ENCODE assay signal across 8 cellular contexts in the genomic region with DNA sequence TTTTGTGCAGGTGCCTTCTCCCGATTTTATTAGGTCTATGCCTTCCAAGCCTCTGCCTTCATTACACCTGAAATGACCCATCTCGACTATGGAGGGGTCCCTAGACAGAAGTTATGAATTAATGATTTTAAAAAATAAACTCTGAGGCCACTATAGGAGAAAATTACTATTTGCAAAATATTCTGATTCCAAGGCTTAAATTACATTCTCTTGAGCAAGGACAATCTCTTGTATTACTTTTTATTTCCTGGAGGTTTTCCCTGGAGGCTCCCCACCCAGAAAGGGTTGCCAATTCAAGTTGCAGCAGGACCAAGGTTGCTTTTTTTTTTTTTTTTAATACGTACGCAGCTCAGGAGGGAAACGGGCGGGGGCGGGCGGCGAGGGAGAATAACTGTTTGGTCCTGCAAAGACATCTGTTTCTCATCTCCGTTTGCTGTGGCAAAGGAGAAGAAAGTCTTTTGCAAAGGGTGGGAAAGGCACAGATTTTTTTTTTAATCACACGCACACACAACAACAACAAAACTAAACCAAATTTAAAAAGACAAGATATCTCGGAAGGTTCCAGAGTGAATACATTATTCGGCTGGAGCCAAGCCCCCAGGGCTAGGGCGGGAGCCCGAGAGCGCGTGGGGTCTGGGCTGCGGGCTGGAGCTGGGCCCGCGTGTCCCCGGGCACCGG. TPM values are rescaled to one million over a fixed set of nuclear protein-coding genes. Genes with fewer than 3 reads are reported as not detected.
A peak's percentile ranks its signal among the peaks of the same experiment; 100 is the strongest.
DNase-seq lines count a peak whose midpoint lies in the region; ATAC-seq, FAIRE-seq and TF ChIP-seq lines count a peak whose summit lies in the region.

No MANE protein-coding gene starts in this region.

- H3K4me2 ChIP-seq in endothelial cell of umbilical vein (ENCODE audit: insufficient read depth, low read length) (peak overlapping the region; percentile 54), HepG2 (ENCODE audit: low read depth, low read length) (no peak overlapping the region)

- in situ Hi-C loops in HepG2 (cut with HindIII; ENCODE audit: extremely low pct_ligation_motif_present, low pct_unique_long_range_greater_than_20kb), result no loop called here

- no peak for DNase-seq in CD4-positive, CD25-positive, alpha-beta regulatory T cell
- DNase-seq in NCI-H2227 treated with DMSO at 0.1 percent for 48 hours (lab: John Stamatoyannopoulos, UW) (peak; percentile 69), endothelial cell of umbilical vein (ENCODE audit: low read depth, low spot score) (no peak), neural crest cell (ENCODE audit: low read depth, low spot score) (no peak), HepG2 (ENCODE audit: low spot score) (no peak), cerebellum (ENCODE audit: low spot score) (no peak)

- FAIRE-seq in endothelial cell of umbilical vein (lab: Jason Lieb, UNC), result peak; percentile 69
- no peak for FAIRE-seq in HepG2 (lab: Jason Lieb, UNC)

- H3K79me2 ChIP-seq in endothelial cell of umbilical vein (ENCODE audit: control insufficient read depth, insufficient read depth, low read length), result no peaks in the 10 kb centered on the region
- H3K79me2 ChIP-seq in HepG2 (ENCODE audit: insufficient read depth, low read length), result no peaks in the 10 kb centered on the region

- no peak overlapping the region for H2AFZ ChIP-seq in endothelial cell of umbilical vein (ENCODE audit: low read depth, low read length)
- no peak overlapping the region for H2AFZ ChIP-seq in HepG2 (ENCODE audit: low read length)

- TF ChIP-seq EP300 in HepG2 (IDR thresholded peaks at IDR 0.05; ENCODE audit: low read depth in 2 of 2, low read length in 2 of 2) (no peak), HepG2 (CRISPR knock-in tag; IDR thresholded peaks at IDR 0.05; ENCODE audit: borderline replicate concordance) (no peak)

- no peaks in the 10 kb centered on the region for H3K36me3 ChIP-seq in CD4-positive, CD25-positive, alpha-beta regulatory T cell (ENCODE audit: control insufficient read depth, insufficient read depth, low read length)
- no peaks in the 10 kb centered on the region for H3K36me3 ChIP-seq in endothelial cell of umbilical vein (ENCODE audit: control insufficient read depth in 2 of 2, extremely low read depth in 1 of 2, insufficient read depth in 2 of 2, low read length in 2 of 2)
- no peaks in the 10 kb centered on the region for H3K36me3 ChIP-seq in HepG2 (replicated peaks in 1 of 2; ENCODE audit: control insufficient read depth in 1 of 2, insufficient read depth in 2 of 2, low read length in 2 of 2)

- POLR2A ChIA-PET in endothelial cell of umbilical vein (lab: Charles Lee) (interaction anchor here (0.6 kb wide), 1 partner anchor 21 kb away, joined by 3 read pairs; no protein-coding TSS in a partner anchor), HepG2 (lab: Yijun Ruan, JAX) (no interaction called here)

- H4K20me1 ChIP-seq in endothelial cell of umbilical vein (replicated peaks; ENCODE audit: control insufficient read depth, extremely low read depth, insufficient read depth, low read length) (no peaks in the 10 kb centered on the region), HepG2 (ENCODE audit: insufficient read depth, low read length) (no peaks in the 10 kb centered on the region)

- TF ChIP-seq CTCF in endothelial cell of umbilical vein (IDR thresholded peaks at IDR 0.05; ENCODE audit: extremely low read depth in 1 of 2, insufficient read depth in 1 of 2, low read depth in 1 of 2, low read length in 2 of 2) (no peak), neural crest cell (conservative IDR thresholded peaks at IDR 0.05) (no peak), HepG2 (CRISPR knock-in tag; IDR thresholded peaks at IDR 0.05) (no peak)

- H3K4me3 ChIP-seq in CD4-positive, CD25-positive, alpha-beta regulatory T cell (ENCODE audit: low read depth, low read length), result no peak overlapping the region
- H3K4me3 ChIP-seq in endothelial cell of umbilical vein (replicated peaks in 1 of 3; ENCODE audit: insufficient read depth in 1 of 3, low read depth in 1 of 3, low read length in 3 of 3) (peak overlapping the region in 2 of 3 experiments; percentile 51 to 66), HepG2 (replicated peaks in 1 of 3; ENCODE audit: insufficient read depth in 1 of 3, low read depth in 2 of 3, low read length in 3 of 3) (no peak overlapping the region)

- H3K9me3 ChIP-seq in CD4-positive, CD25-positive, alpha-beta regulatory T cell (ENCODE audit: control insufficient read depth in 2 of 2, low read length in 2 of 2), result no peaks in the 10 kb centered on the region
- H3K9me3 ChIP-seq in endothelial cell of umbilical vein (replicated peaks; ENCODE audit: control insufficient read depth, insufficient read depth, low read length), result no peaks in the 10 kb centered on the region
- no peaks in the 10 kb centered on the region for H3K9me3 ChIP-seq in HepG2 (ENCODE audit: low read length)

- no peak overlapping the region for H3K27ac ChIP-seq in CD4-positive, CD25-positive, alpha-beta regulatory T cell (ENCODE audit: insufficient read depth, low read length, poor library complexity, severe bottlenecking)
- no peak overlapping the region for H3K27ac ChIP-seq in endothelial cell of umbilical vein (ENCODE audit: insufficient read depth, low read depth, low read length)
- no peak overlapping the region for H3K27ac ChIP-seq in HepG2 (ENCODE audit: extremely low read length, insufficient read depth, low read length)

- ATAC-seq in CD4-positive, CD25-positive, alpha-beta regulatory T cell (ENCODE audit: low read depth in 2 of 2), result no peak
- ATAC-seq in GM21526 (IDR thresholded peaks at IDR 0.05; ENCODE audit: low FRiP score, unreplicated experiment) (no peak), HepG2 (no peak), HG03139 (IDR thresholded peaks at IDR 0.05; ENCODE audit: unreplicated experiment) (no peak)

- dilution Hi-C loops in endothelial cell of umbilical vein (cut with MboI; ENCODE audit: extremely low pct_ligation_motif_present, low sequenced_read_pairs), result no loop called here

- TF ChIP-seq RAD21 in HepG2 (CRISPR knock-in tag; IDR thresholded peaks at IDR 0.05), result no peak

- H3K27me3 Mint-ChIP-seq in CD4-positive, CD25-positive, alpha-beta regulatory T cell, result peaks cover 41% of the 10 kb centered on the region
- H3K27me3 Mint-ChIP-seq in neural crest cell (ENCODE audit: low read depth), result peaks cover 58% of the 10 kb centered on the region

- BruUV-seq in endothelial cell of umbilical vein (replicated peaks; lab: Mats Ljungman, UMichigan) (no TSS peak), HepG2 (replicated peaks; lab: Mats Ljungman, UMichigan) (no TSS peak)

- H3K27me3 ChIP-seq in CD4-positive, CD25-positive, alpha-beta regulatory T cell (ENCODE audit: control insufficient read depth, insufficient read depth, low read length), result peaks cover 48% of the 10 kb centered on the region
- H3K27me3 ChIP-seq in endothelial cell of umbilical vein (ENCODE audit: control insufficient read depth in 2 of 2, insufficient read depth in 2 of 2, low read length in 2 of 2) (peaks cover 6% of the 10 kb centered on the region in 2 experiments), HepG2 (ENCODE audit: control insufficient read depth in 1 of 2, insufficient read depth in 2 of 2, low read length in 2 of 2) (peaks cover 4 to 66% of the 10 kb centered on the region in 2 experiments)

- H3K9me3 Mint-ChIP-seq in CD4-positive, CD25-positive, alpha-beta regulatory T cell, result no peaks in the 10 kb centered on the region
- H3K9me3 Mint-ChIP-seq in neural crest cell, result no peaks in the 10 kb centered on the region

- no peak overlapping the region for H3K9ac ChIP-seq in endothelial cell of umbilical vein (replicated peaks; ENCODE audit: extremely low read depth, insufficient read depth, low read length)
- H3K9ac ChIP-seq in HepG2 (ENCODE audit: insufficient read depth, low read depth, low read length), result no peak overlapping the region

- H3K36me3 Mint-ChIP-seq in CD4-positive, CD25-positive, alpha-beta regulatory T cell, result no peaks in the 10 kb centered on the region
- no peaks in the 10 kb centered on the region for H3K36me3 Mint-ChIP-seq in neural crest cell (ENCODE audit: low read depth)

- no peak overlapping the region for H3K27ac Mint-ChIP-seq in CD4-positive, CD25-positive, alpha-beta regulatory T cell
- H3K27ac Mint-ChIP-seq in neural crest cell (ENCODE audit: unreplicated experiment), result no peak overlapping the region

- CTCF ChIA-PET in endothelial cell of umbilical vein (lab: Charles Lee) (interaction anchor here (0.6 to 1.2 kb wide), 3 partner anchors 9 to 61 kb away, joined by 3 read pairs; no protein-coding TSS in a partner anchor), HepG2 (lab: Yijun Ruan, JAX; ENCODE audit: low intra/inter-chr PET ratio, low total read pairs) (no interaction called here)

- intact Hi-C loops in endothelial cell of umbilical vein (cut with micrococcal nuclease), result loop anchor here (1.0 to 10.0 kb wide), 5 partner anchors 8 to 1343 kb away; partner anchors contain the start of genes HHAT and SLC30A1
- intact Hi-C loops in HepG2 (cut with micrococcal nuclease; ENCODE audit: unreplicated experiment), result loop anchor here (10.0 kb wide), 1 partner anchor 83 kb away; no protein-coding TSS in a partner anchor

- peaks cover 14% of the 10 kb centered on the region for H3K4me1 ChIP-seq in CD4-positive, CD25-positive, alpha-beta regulatory T cell (ENCODE audit: control insufficient read depth, insufficient read depth, low read length, poor library complexity, severe bottlenecking)
- H3K4me1 ChIP-seq in endothelial cell of umbilical vein (ENCODE audit: control insufficient read depth, extremely low read depth, insufficient read depth, low read length) (peaks cover 22% of the 10 kb centered on the region), HepG2 (ENCODE audit: insufficient read depth, low read length) (peaks cover 7% of the 10 kb centered on the region; the same call in 1 of the 2 replicates)

- 25% methylated on average over 22 of the region's 22 CpGs for WGBS in HepG2 (ENCODE audit: low lambda C conversion rate)

- no peaks in the 10 kb centered on the region for H3K9me1 ChIP-seq in endothelial cell of umbilical vein (replicated peaks; ENCODE audit: control insufficient read depth, extremely low read depth, insufficient read depth, low read length)

- H3K4me1 Mint-ChIP-seq in CD4-positive, CD25-positive, alpha-beta regulatory T cell, result peaks cover 0 to 6% (median 3%) of the 10 kb centered on the region in 4 donors
- H3K4me1 Mint-ChIP-seq in neural crest cell, result peaks cover 19% of the 10 kb centered on the region

- H3K4me3 Mint-ChIP-seq in CD4-positive, CD25-positive, alpha-beta regulatory T cell, result peak overlapping the region in 3 of 4 donors; percentile 44 to 70 (median 46)
- H3K4me3 Mint-ChIP-seq in neural crest cell, result peak overlapping the region; percentile 83

- TF ChIP-seq POLR2A in endothelial cell of umbilical vein (IDR thresholded peaks at IDR 0.05; ENCODE audit: low read depth, low read length) (no peak), HepG2 (IDR thresholded peaks at IDR 0.05; ENCODE audit: insufficient read depth in 1 of 2, low read depth in 2 of 2, low read length in 2 of 2) (no peak)

RNA-seq across cellular contexts. Expression of gene SERTAD4, which starts 0.6 kb away (rescaled TPM):
- not detected for total RNA-seq in CD4-positive, CD25-positive, alpha-beta regulatory T cell
- polyA plus RNA-seq in CD4-positive, CD25-positive, alpha-beta regulatory T cell, result not detected
- total RNA-seq in endothelial cell of umbilical vein, result 11.3 and 11.9 TPM in 2 replicates
- polyA plus RNA-seq in endothelial cell of umbilical vein, result 3.5 and 4.0 TPM in 2 replicates
- 6.1 and 6.5 TPM in 2 replicates for polyA plus RNA-seq in endothelial cell of umbilical vein (2011; cell fraction: cytosol; rRNA removed)
- 9.8 and 12.5 TPM in 2 replicates for polyA plus RNA-seq in endothelial cell of umbilical vein (2011; cell fraction: nucleus; rRNA removed)
- polyA plus RNA-seq in endothelial cell of umbilical vein (2012), result 1.7 and 2.3 TPM in 2 replicates
- polyA minus RNA-seq in endothelial cell of umbilical vein, result 4.6 and 8.0 TPM in 2 replicates
- polyA minus RNA-seq in endothelial cell of umbilical vein (2011; cell fraction: cytosol; rRNA and poly(A)+ RNA removed), result not detected
- 5.9 and 8.8 TPM in 2 replicates for polyA minus RNA-seq in endothelial cell of umbilical vein (2011; cell fraction: nucleus; rRNA and poly(A)+ RNA removed)
- total RNA-seq in neural crest cell, result 1.5 and 1.6 TPM in 2 replicates
- not detected in 2 replicates for total RNA-seq in HepG2 (2016; rRNA removed; fragmentation: Illumina TruSeq; extraction: Trizol)
- total RNA-seq in HepG2 (2016; cell fraction: cytosol; rRNA removed; fragmentation: Illumina TruSeq; extraction: Trizol; ENCODE audit: low read depth), result not detected in 2 replicates
- not detected in 2 replicates for total RNA-seq in HepG2 (2016; cell fraction: insoluble cytoplasmic fraction; rRNA removed; fragmentation: Illumina TruSeq; extraction: Trizol)
- total RNA-seq in HepG2 (2016; cell fraction: membrane; rRNA removed; fragmentation: Illumina TruSeq; extraction: Trizol), result not detected in 2 replicates
- not detected in 2 replicates for total RNA-seq in HepG2 (2016; cell fraction: nucleus; rRNA removed; fragmentation: Illumina TruSeq; extraction: Trizol)
- polyA plus RNA-seq in HepG2 (2011; rRNA removed), result not detected in 2 replicates
- polyA plus RNA-seq in HepG2 (2011; cell fraction: cytosol; rRNA removed), result not detected in 2 replicates
- polyA plus RNA-seq in HepG2 (2011; cell fraction: nucleus; rRNA removed), result not detected in 2 replicates
- polyA plus RNA-seq in HepG2 (2012), result not detected in 2 replicates
- polyA plus RNA-seq in HepG2 (2016; cell fraction: cytosol; fragmentation: Illumina TruSeq; extraction: Trizol; ENCODE audit: low read depth), result not detected in 2 replicates
- polyA plus RNA-seq in HepG2 (2016; cell fraction: insoluble cytoplasmic fraction; fragmentation: Illumina TruSeq; extraction: Trizol; ENCODE audit: low read depth), result not detected in 2 replicates
- not detected in 2 replicates for polyA plus RNA-seq in HepG2 (2016; cell fraction: membrane; fragmentation: Illumina TruSeq; extraction: Trizol; ENCODE audit: low read depth)
- polyA plus RNA-seq in HepG2 (2016; cell fraction: nucleus; fragmentation: Illumina TruSeq; extraction: Trizol; ENCODE audit: insufficient read depth, low read depth), result not detected in 2 replicates
- not detected in 2 replicates for polyA minus RNA-seq in HepG2 (2011; rRNA and poly(A)+ RNA removed; ENCODE audit: low replicate concordance)
- polyA minus RNA-seq in HepG2 (2011; cell fraction: cytosol; rRNA and poly(A)+ RNA removed), result not detected in 2 replicates
- polyA minus RNA-seq in HepG2 (2011; cell fraction: nucleus; rRNA and poly(A)+ RNA removed), result not detected in 2 replicates
- total RNA-seq in cerebellum, result 8.3 TPM

Comparison
In these comparisons a context has a peak if more than half of its experiments do, and no peak if none do; other contexts are left out.
1. H3K4me3 ChIP-seq: peak in endothelial cell of umbilical vein (2 of 3); none in CD4-positive, CD25-positive, alpha-beta regulatory T cell (single experiment) and HepG2 (0 of 3).